Comparison of ENCODE assay signal across 14 cellular contexts in genomic region chr17:1056761-1057160, GRCh38. TPM values are rescaled to one million over a fixed set of nuclear protein-coding genes. Genes with fewer than 3 reads are reported as not detected.
DNase-seq lines count a peak whose midpoint lies in the region; ATAC-seq and TF ChIP-seq lines count a peak whose summit lies in the region.
"Had no signal": no experiment of that assay in that cellular context is flagged by ENCODE, and none has a peak within 500 bp of the region (broad histone marks: within the 10 kb centered on the region; RNA-seq: fewer than 3 reads in every experiment).

No MANE protein-coding gene starts in this region.

- H3K4me3 Mint-ChIP-seq in CD4-positive, CD25-positive, alpha-beta regulatory T cell: peak overlapping the region in 1 of 4 donors; percentile 35
- H3K4me3 Mint-ChIP-seq in GM23338 (no peak overlapping the region), mesothelial cell of epicardium (no peak overlapping the region)
- H3K4me3 Mint-ChIP-seq: immature natural killer cell; naive thymus-derived CD8-positive, alpha-beta T cell had no signal

- peaks cover 0 to 5% (median 1%) of the 10 kb centered on the region in 4 donors for H3K4me1 Mint-ChIP-seq in CD4-positive, CD25-positive, alpha-beta regulatory T cell
- H3K4me1 Mint-ChIP-seq in GM23338: no peaks in the 10 kb centered on the region
- H3K4me1 Mint-ChIP-seq in mesothelial cell of epicardium: no peaks in the 10 kb centered on the region

- H4K20me1 ChIP-seq in GM23338 (replicated peaks; ENCODE audit: insufficient read depth): no peaks in the 10 kb centered on the region

- no peaks in the 10 kb centered on the region for H3K79me2 ChIP-seq in GM23338 (replicated peaks; ENCODE audit: insufficient read depth)

- H3K4me1 ChIP-seq in CD4-positive, CD25-positive, alpha-beta regulatory T cell (ENCODE audit: control insufficient read depth, insufficient read depth, low read length, poor library complexity, severe bottlenecking): no peaks in the 10 kb centered on the region
- H3K4me1 ChIP-seq in GM23338 (ENCODE audit: insufficient read depth) (no peaks in the 10 kb centered on the region), ascending aorta (peaks cover 0 to 3% of the 10 kb centered on the region in 2 donors)

- H3K9me2 ChIP-seq in GM23338 (ENCODE audit: insufficient read depth): no peaks in the 10 kb centered on the region

- H3K36me3 ChIP-seq in CD4-positive, CD25-positive, alpha-beta regulatory T cell (ENCODE audit: control insufficient read depth, insufficient read depth, low read length): peaks cover 51% of the 10 kb centered on the region
- H3K36me3 ChIP-seq in GM23338 (ENCODE audit: insufficient read depth) (no peaks in the 10 kb centered on the region), ascending aorta (peaks cover 70 to 73% of the 10 kb centered on the region in 2 donors)

- H3K36me3 Mint-ChIP-seq in CD4-positive, CD25-positive, alpha-beta regulatory T cell: peaks cover 30% of the 10 kb centered on the region
- H3K36me3 Mint-ChIP-seq in GM23338 (ENCODE audit: low read depth): peaks cover 28% of the 10 kb centered on the region
- H3K36me3 Mint-ChIP-seq in mesothelial cell of epicardium: peaks cover 28% of the 10 kb centered on the region

- H3K9me3 ChIP-seq in CD4-positive, CD25-positive, alpha-beta regulatory T cell (ENCODE audit: control insufficient read depth in 2 of 2, low read length in 2 of 2): no peaks in the 10 kb centered on the region
- H3K9me3 ChIP-seq in ascending aorta: no peaks in the 10 kb centered on the region

- H3K27ac ChIP-seq in CD4-positive, CD25-positive, alpha-beta regulatory T cell (ENCODE audit: insufficient read depth, low read length, poor library complexity, severe bottlenecking): no peak overlapping the region
- 0 out of 2 replicates have a peak overlapping the region, but pooled peaks have one; percentile 59 for H3K27ac ChIP-seq in GM23338 (ENCODE audit: low read depth)
- H3K27ac ChIP-seq in ascending aorta: peak overlapping the region; percentile 50 to 56
- H3K27ac ChIP-seq in caudate nucleus (ENCODE audit: low read depth, low read length): no peak overlapping the region
- H3K27ac ChIP-seq: brain microvascular endothelial cell had no signal

- ATAC-seq in CD4-positive, CD25-positive, alpha-beta regulatory T cell (ENCODE audit: low read depth in 2 of 2): no peak
- ATAC-seq in GM23338: no peak

- H2AFZ ChIP-seq in GM23338: no peak overlapping the region

- no peaks in the 10 kb centered on the region for H3K27me3 Mint-ChIP-seq in CD4-positive, CD25-positive, alpha-beta regulatory T cell
- H3K27me3 Mint-ChIP-seq in GM23338 (ENCODE audit: insufficient read depth, low read depth, poor library complexity): peaks cover 5% of the 10 kb centered on the region
- H3K27me3 Mint-ChIP-seq in mesothelial cell of epicardium (ENCODE audit: low read depth): no peaks in the 10 kb centered on the region
- H3K27me3 Mint-ChIP-seq: naive thymus-derived CD8-positive, alpha-beta T cell; progenitor cell of endocrine pancreas had no signal

- H3K27me3 ChIP-seq in CD4-positive, CD25-positive, alpha-beta regulatory T cell (ENCODE audit: control insufficient read depth, insufficient read depth, low read length): no peaks in the 10 kb centered on the region
- H3K27me3 ChIP-seq in GM23338 (ENCODE audit: insufficient read depth) (no peaks in the 10 kb centered on the region), ascending aorta (no peaks in the 10 kb centered on the region)
- H3K27me3 ChIP-seq: brain microvascular endothelial cell had no signal

- intact Hi-C loops in ascending aorta (cut with DNase I) (loop anchor here (1.0 to 5.0 kb wide), 3 partner anchors 75 to 274 kb away; partner anchors contain the start of genes GLOD4 and MRM3), posterior vena cava (cut with DNase I) (loop anchor here in 1 of 2 donors (2.0 kb wide), 1 partner anchor 52 kb away; no protein-coding TSS in a partner anchor)

- H3K27ac Mint-ChIP-seq in CD4-positive, CD25-positive, alpha-beta regulatory T cell: peak overlapping the region in 2 of 3 donors; percentile 21 to 35
- H3K27ac Mint-ChIP-seq in GM23338 (no peak overlapping the region), mesothelial cell of epicardium (peak overlapping the region; percentile 4)
- H3K27ac Mint-ChIP-seq: progenitor cell of endocrine pancreas had no signal

- no peak overlapping the region for H3K4me2 ChIP-seq in GM23338

- no peak for DNase-seq in CD4-positive, CD25-positive, alpha-beta regulatory T cell
- DNase-seq in GM23338 (ENCODE audit: low spot score) (no peak), ascending aorta (ENCODE audit: low spot score in 2 of 2) (no peak), mesothelial cell of epicardium (ENCODE audit: low spot score in 2 of 2, unreplicated experiment in 2 of 2) (no peak), posterior vena cava (ENCODE audit: low spot score) (no peak), caudate nucleus (lab: John Stamatoyannopoulos, UW) (no peak), NCI-H446 (lab: John Stamatoyannopoulos, UW) (no peak), HPDE6-E6E7 (ENCODE audit: extremely low spot score) (no peak)
- DNase-seq: KG1, NCI-H226 had no signal

- H3K4me3 ChIP-seq in CD4-positive, CD25-positive, alpha-beta regulatory T cell (ENCODE audit: low read depth, low read length): no peak overlapping the region
- H3K4me3 ChIP-seq in GM23338: no peak overlapping the region
- no peak overlapping the region for H3K4me3 ChIP-seq in ascending aorta

- no peaks in the 10 kb centered on the region for H3F3A ChIP-seq in GM23338 (replicated peaks; ENCODE audit: low read depth)

- H3K9me3 Mint-ChIP-seq in CD4-positive, CD25-positive, alpha-beta regulatory T cell: no peaks in the 10 kb centered on the region
- no peaks in the 10 kb centered on the region for H3K9me3 Mint-ChIP-seq in GM23338
- H3K9me3 Mint-ChIP-seq in mesothelial cell of epicardium: no peaks in the 10 kb centered on the region
- H3K9me3 Mint-ChIP-seq: immature natural killer cell; naive thymus-derived CD8-positive, alpha-beta T cell had no signal

- TF ChIP-seq CTCF in GM23338 (conservative IDR thresholded peaks at IDR 0.05; ENCODE audit: low read depth in 2 of 2) (no peak), ascending aorta (IDR thresholded peaks at IDR 0.05) (no peak), mesothelial cell of epicardium (IDR thresholded peaks at IDR 0.05; ENCODE audit: unreplicated experiment) (no peak)

TF ChIP-seq in GM23338, 12 proteins besides CTCF, POLR2A, EP300 and RAD21:
- TF ChIP-seq REST (IDR thresholded peaks at IDR 0.05; ENCODE audit: unreplicated experiment) (no peak), ZNF331 (CRISPR knock-in tag; IDR thresholded peaks at IDR 0.05; ENCODE audit: low read depth) (no peak), JUNB (IDR thresholded peaks at IDR 0.05; ENCODE audit: unreplicated experiment) (no peak), CREB1 (CRISPR knock-in tag; IDR thresholded peaks at IDR 0.05; ENCODE audit: low read depth) (no peak)

RNA-seq across cellular contexts. Expression of gene TIMM22, which starts 59.8 kb away (rescaled TPM):
- total RNA-seq in CD4-positive, CD25-positive, alpha-beta regulatory T cell: 9.2 TPM
- polyA plus RNA-seq in CD4-positive, CD25-positive, alpha-beta regulatory T cell: 10 to 100 TPM; 23.9 to 28.4 (median 25.2) TPM
- total RNA-seq in GM23338 (2014; rRNA removed; shearing (Covaris generic)): 23.1 and 24.4 TPM in 2 replicates
- 20.2 and 21.9 TPM in 2 replicates for polyA plus RNA-seq in GM23338 (2016; fragmentation: Nextera tagmentation; extraction: Ambion mirVana)
- total RNA-seq in ascending aorta: 12.1 TPM
- total RNA-seq in mesothelial cell of epicardium: 14.9 to 16.3 TPM (median 15.5 TPM) in 3 replicates
- 1 to 10 TPM; 8.0 to 8.4 TPM for total RNA-seq in posterior vena cava

Comparison
In these comparisons a context has a peak if more than half of its experiments do, and no peak if none do; other contexts are left out.
1. H3K27ac ChIP-seq: peak in GM23338 (single experiment) and ascending aorta (2 of 2); none in CD4-positive, CD25-positive, alpha-beta regulatory T cell (single experiment) and caudate nucleus (single experiment).